In the genomic region with DNA sequence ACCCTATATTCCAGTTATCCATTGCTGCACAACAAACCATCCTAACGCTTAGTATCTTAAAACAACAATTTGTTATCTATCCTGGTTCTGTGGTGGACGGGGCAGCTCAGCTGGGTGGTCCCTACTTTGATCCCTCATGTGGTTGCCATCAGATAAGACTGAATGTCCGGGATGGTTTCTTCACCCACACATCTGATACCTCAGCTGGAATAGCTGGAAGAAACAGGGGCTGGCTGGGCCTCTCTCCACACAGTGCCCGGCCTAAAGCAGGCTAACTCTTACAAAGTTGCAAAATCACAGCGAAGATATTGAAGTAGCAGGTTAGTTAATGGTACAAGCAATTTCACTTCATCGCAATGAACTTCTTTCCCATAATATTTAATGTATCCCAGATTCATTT, we compare ENCODE assay signal across 2 cellular contexts.
TF ChIP-seq lines count a peak whose summit lies in the region.

No MANE protein-coding gene starts in this region.

TF ChIP-seq in GM23338, 12 proteins besides CTCF, POLR2A, EP300 and RAD21:
- TF ChIP-seq ZNF331 (CRISPR knock-in tag; IDR thresholded peaks at IDR 0.05; ENCODE audit: low read depth) (no peak), STAT1 (IDR thresholded peaks at IDR 0.05; ENCODE audit: unreplicated experiment) (no peak), REST (IDR thresholded peaks at IDR 0.05; ENCODE audit: unreplicated experiment) (no peak), CREB1 (CRISPR knock-in tag; IDR thresholded peaks at IDR 0.05; ENCODE audit: low read depth) (no peak), EZH2 (IDR thresholded peaks at IDR 0.05; ENCODE audit: low read depth, unreplicated experiment) (no peak)

TF ChIP-seq in K562, 482 proteins besides CTCF, POLR2A, EP300 and RAD21:
- TF ChIP-seq RAD51 (IDR thresholded peaks at IDR 0.05; ENCODE audit: borderline replicate concordance, low read depth) (no peak), DNMT1 (IDR thresholded peaks at IDR 0.05) (no peak), ETS1 (conservative IDR thresholded peaks at IDR 0.05; ENCODE audit: control insufficient read depth, low read depth, low read length) (no peak), ZNF311 (CRISPR knock-in tag; IDR thresholded peaks at IDR 0.05) (no peak), CREB1 (IDR thresholded peaks at IDR 0.05) (no peak), CREB1 (CRISPR knock-in tag; IDR thresholded peaks at IDR 0.05) (no peak), PHF21A (IDR thresholded peaks at IDR 0.05; ENCODE audit: borderline replicate concordance, low read depth) (no peak), ZNF121 (CRISPR knock-in tag; conservative IDR thresholded peaks at IDR 0.05) (no peak), TGIF2 (CRISPR knock-in tag; IDR thresholded peaks at IDR 0.05) (no peak), DPF2 (IDR thresholded peaks at IDR 0.05) (no peak)
- TF ChIP-seq, protein P1, sequence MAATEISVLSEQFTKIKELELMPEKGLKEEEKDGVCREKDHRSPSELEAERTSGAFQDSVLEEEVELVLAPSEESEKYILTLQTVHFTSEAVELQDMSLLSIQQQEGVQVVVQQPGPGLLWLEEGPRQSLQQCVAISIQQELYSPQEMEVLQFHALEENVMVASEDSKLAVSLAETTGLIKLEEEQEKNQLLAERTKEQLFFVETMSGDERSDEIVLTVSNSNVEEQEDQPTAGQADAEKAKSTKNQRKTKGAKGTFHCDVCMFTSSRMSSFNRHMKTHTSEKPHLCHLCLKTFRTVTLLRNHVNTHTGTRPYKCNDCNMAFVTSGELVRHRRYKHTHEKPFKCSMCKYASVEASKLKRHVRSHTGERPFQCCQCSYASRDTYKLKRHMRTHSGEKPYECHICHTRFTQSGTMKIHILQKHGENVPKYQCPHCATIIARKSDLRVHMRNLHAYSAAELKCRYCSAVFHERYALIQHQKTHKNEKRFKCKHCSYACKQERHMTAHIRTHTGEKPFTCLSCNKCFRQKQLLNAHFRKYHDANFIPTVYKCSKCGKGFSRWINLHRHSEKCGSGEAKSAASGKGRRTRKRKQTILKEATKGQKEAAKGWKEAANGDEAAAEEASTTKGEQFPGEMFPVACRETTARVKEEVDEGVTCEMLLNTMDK (IDR thresholded peaks at IDR 0.05; ENCODE audit: borderline replicate concordance, insufficient read depth, low read depth, low read length, poor library complexity, severe bottlenecking), result no peak
- TF ChIP-seq, protein P2, sequence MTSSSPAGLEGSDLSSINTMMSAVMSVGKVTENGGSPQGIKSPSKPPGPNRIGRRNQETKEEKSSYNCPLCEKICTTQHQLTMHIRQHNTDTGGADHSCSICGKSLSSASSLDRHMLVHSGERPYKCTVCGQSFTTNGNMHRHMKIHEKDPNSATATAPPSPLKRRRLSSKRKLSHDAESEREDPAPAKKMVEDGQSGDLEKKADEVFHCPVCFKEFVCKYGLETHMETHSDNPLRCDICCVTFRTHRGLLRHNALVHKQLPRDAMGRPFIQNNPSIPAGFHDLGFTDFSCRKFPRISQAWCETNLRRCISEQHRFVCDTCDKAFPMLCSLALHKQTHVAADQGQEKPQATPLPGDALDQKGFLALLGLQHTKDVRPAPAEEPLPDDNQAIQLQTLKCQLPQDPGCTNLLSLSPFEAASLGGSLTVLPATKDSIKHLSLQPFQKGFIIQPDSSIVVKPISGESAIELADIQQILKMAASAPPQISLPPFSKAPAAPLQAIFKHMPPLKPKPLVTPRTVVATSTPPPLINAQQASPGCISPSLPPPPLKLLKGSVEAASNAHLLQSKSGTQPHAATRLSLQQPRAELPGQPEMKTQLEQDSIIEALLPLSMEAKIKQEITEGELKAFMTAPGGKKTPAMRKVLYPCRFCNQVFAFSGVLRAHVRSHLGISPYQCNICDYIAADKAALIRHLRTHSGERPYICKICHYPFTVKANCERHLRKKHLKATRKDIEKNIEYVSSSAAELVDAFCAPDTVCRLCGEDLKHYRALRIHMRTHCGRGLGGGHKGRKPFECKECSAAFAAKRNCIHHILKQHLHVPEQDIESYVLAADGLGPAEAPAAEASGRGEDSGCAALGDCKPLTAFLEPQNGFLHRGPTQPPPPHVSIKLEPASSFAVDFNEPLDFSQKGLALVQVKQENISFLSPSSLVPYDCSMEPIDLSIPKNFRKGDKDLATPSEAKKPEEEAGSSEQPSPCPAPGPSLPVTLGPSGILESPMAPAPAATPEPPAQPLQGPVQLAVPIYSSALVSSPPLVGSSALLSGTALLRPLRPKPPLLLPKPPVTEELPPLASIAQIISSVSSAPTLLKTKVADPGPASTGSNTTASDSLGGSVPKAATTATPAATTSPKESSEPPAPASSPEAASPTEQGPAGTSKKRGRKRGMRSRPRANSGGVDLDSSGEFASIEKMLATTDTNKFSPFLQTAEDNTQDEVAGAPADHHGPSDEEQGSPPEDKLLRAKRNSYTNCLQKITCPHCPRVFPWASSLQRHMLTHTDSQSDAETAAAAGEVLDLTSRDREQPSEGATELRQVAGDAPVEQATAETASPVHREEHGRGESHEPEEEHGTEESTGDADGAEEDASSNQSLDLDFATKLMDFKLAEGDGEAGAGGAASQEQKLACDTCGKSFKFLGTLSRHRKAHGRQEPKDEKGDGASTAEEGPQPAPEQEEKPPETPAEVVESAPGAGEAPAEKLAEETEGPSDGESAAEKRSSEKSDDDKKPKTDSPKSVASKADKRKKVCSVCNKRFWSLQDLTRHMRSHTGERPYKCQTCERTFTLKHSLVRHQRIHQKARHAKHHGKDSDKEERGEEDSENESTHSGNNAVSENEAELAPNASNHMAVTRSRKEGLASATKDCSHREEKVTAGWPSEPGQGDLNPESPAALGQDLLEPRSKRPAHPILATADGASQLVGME (CRISPR knock-in tag; IDR thresholded peaks at IDR 0.05), result no peak
- TF ChIP-seq, protein P3, sequence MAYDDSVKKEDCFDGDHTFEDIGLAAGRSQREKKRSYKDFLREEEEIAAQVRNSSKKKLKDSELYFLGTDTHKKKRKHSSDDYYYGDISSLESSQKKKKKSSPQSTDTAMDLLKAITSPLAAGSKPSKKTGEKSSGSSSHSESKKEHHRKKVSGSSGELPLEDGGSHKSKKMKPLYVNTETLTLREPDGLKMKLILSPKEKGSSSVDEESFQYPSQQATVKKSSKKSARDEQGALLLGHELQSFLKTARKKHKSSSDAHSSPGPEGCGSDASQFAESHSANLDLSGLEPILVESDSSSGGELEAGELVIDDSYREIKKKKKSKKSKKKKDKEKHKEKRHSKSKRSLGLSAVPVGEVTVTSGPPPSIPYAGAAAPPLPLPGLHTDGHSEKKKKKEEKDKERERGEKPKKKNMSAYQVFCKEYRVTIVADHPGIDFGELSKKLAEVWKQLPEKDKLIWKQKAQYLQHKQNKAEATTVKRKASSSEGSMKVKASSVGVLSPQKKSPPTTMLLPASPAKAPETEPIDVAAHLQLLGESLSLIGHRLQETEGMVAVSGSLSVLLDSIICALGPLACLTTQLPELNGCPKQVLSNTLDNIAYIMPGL (CRISPR knock-in tag; IDR thresholded peaks at IDR 0.05), result no peak
